14 cellular contexts compared by ENCODE assay signal in genomic region chr4:1216076-1216614, GRCh38. TPM values are rescaled to one million over a fixed set of nuclear protein-coding genes. Genes with fewer than 3 reads are reported as not detected.
DNase-seq lines count a peak whose midpoint lies in the region; ATAC-seq and TF ChIP-seq lines count a peak whose summit lies in the region.
"Had no signal": no experiment of that assay in that cellular context is flagged by ENCODE, and none has a peak within 500 bp of the region (broad histone marks: within the 10 kb centered on the region; RNA-seq: fewer than 3 reads in every experiment).

No MANE protein-coding gene starts in this region.

- peaks cover 40% of the 10 kb centered on the region for H3K4me1 Mint-ChIP-seq in stimulated activated naive CD8-positive, alpha-beta T cell treated with anti-CD3 and anti-CD28 coated beads, Interleukin-15, Interleukin-2, amounts not matched to agents 100 ng/mL and 50 ng/mL, for 24 hours (ENCODE audit: low read depth)
- H3K4me1 Mint-ChIP-seq in T-helper 17 cell (peaks cover 27% of the 10 kb centered on the region), immature natural killer cell (peaks cover 62 to 63% of the 10 kb centered on the region in 2 donors)

- TF ChIP-seq CTCF in upper lobe of left lung (IDR thresholded peaks at IDR 0.05) = no peak

- no peak for TF ChIP-seq EP300 in upper lobe of left lung (IDR thresholded peaks at IDR 0.05)

- H3K4me3 Mint-ChIP-seq in stimulated activated naive CD8-positive, alpha-beta T cell treated with anti-CD3 and anti-CD28 coated beads, Interleukin-15, Interleukin-2, amounts not matched to agents 100 ng/mL and 50 ng/mL, for 24 hours = peak overlapping the region; percentile 49
- H3K4me3 Mint-ChIP-seq in T-helper 17 cell (peak overlapping the region; percentile 81), immature natural killer cell (peak overlapping the region; percentile 73 to 82 (median 80))

- H3K9me3 Mint-ChIP-seq in stimulated activated naive CD8-positive, alpha-beta T cell treated with anti-CD3 and anti-CD28 coated beads, Interleukin-15, Interleukin-2, amounts not matched to agents 100 ng/mL and 50 ng/mL, for 24 hours = no peaks in the 10 kb centered on the region
- H3K9me3 Mint-ChIP-seq in immature natural killer cell = no peaks in the 10 kb centered on the region

- DNase-seq in stimulated activated naive CD8-positive, alpha-beta T cell treated with anti-CD3 and anti-CD28 coated beads, Interleukin-15, Interleukin-2, amounts not matched to agents 100 U/mL and 50 U/mL, for 24 hours = no peak
- peak in 1 of 3 donors; percentile 5 for DNase-seq in T-helper 17 cell
- no peak for DNase-seq in immature natural killer cell
- DNase-seq in upper lobe of left lung = peak in 1 of 2 donors; percentile 79
- DNase-seq in cerebellum (ENCODE audit: low spot score) = no peak
- no peak for DNase-seq in stimulated activated naive CD4-positive, alpha-beta T cell treated with Interleukin-2 at 50 U/mL for 16 hours (lab: John Stamatoyannopoulos, UW)
- DNase-seq: AML-193, DMS79, NCI-H2029, NCI-H526, T1000 had no signal

- H3K9me3 ChIP-seq in T-helper 17 cell (ENCODE audit: control insufficient read depth, low read length, poor library complexity, severe bottlenecking) = no peaks in the 10 kb centered on the region
- H3K9me3 ChIP-seq in upper lobe of left lung = no peaks in the 10 kb centered on the region
- H3K9me3 ChIP-seq: thoracic aorta had no signal

- H3K27me3 ChIP-seq in upper lobe of left lung = no peaks in the 10 kb centered on the region

- no peaks in the 10 kb centered on the region for H3K27me3 Mint-ChIP-seq in stimulated activated naive CD8-positive, alpha-beta T cell treated with anti-CD3 and anti-CD28 coated beads, Interleukin-15, Interleukin-2, amounts not matched to agents 100 ng/mL and 50 ng/mL, for 24 hours
- H3K27me3 Mint-ChIP-seq in T-helper 17 cell (no peaks in the 10 kb centered on the region), immature natural killer cell (ENCODE audit: low read depth in 3 of 3) (peaks cover 2 to 17% (median 11%) of the 10 kb centered on the region in 3 donors)

- H3K27ac ChIP-seq in upper lobe of left lung = peak overlapping the region in 3 of 4 donors; percentile 36 to 83 (median 80)
- H3K27ac ChIP-seq: thoracic aorta had no signal

- H3K36me3 Mint-ChIP-seq in stimulated activated naive CD8-positive, alpha-beta T cell treated with anti-CD3 and anti-CD28 coated beads, Interleukin-15, Interleukin-2, amounts not matched to agents 100 ng/mL and 50 ng/mL, for 24 hours (ENCODE audit: low read depth) = peaks cover 46% of the 10 kb centered on the region
- H3K36me3 Mint-ChIP-seq in T-helper 17 cell (ENCODE audit: low read depth) = peaks cover 6% of the 10 kb centered on the region
- peaks cover 28 to 43% (median 30%) of the 10 kb centered on the region in 3 donors for H3K36me3 Mint-ChIP-seq in immature natural killer cell

- H3K4me3 ChIP-seq in upper lobe of left lung = no peak overlapping the region
- H3K4me3 ChIP-seq: thoracic aorta had no signal

- peak overlapping the region; percentile 82 for H3K27ac Mint-ChIP-seq in stimulated activated naive CD8-positive, alpha-beta T cell treated with anti-CD3 and anti-CD28 coated beads, Interleukin-15, Interleukin-2, amounts not matched to agents 100 ng/mL and 50 ng/mL, for 24 hours
- H3K27ac Mint-ChIP-seq in T-helper 17 cell (peak overlapping the region; percentile 62), immature natural killer cell (peak overlapping the region in 4 of 6 donors; percentile 32 to 98 (median 93))

- 89 to 96% methylated on average over 11 to 34 of the region's 34 CpGs for WGBS in upper lobe of left lung, 2 donors

- peaks cover 32 to 56% (median 41%) of the 10 kb centered on the region in 4 donors for H3K4me1 ChIP-seq in upper lobe of left lung

- no peak for ATAC-seq in stimulated activated naive CD8-positive, alpha-beta T cell treated with anti-CD3 and anti-CD28 coated beads, Interleukin-15, Interleukin-2, amounts not matched to agents 100 U/mL and 50 U/mL, for 24 hours
- ATAC-seq in T-helper 17 cell (no peak), upper lobe of left lung (ENCODE audit: low FRiP score in 2 of 2) (no peak), GM19351 (IDR thresholded peaks at IDR 0.05; ENCODE audit: unreplicated experiment) (no peak)

- no peak for TF ChIP-seq POLR2A in upper lobe of left lung (IDR thresholded peaks at IDR 0.05)

- H3K36me3 ChIP-seq in upper lobe of left lung = peaks cover 8 to 76% (median 58%) of the 10 kb centered on the region in 4 donors

RNA-seq across cellular contexts. Expression of gene CTBP1, which starts 32.8 kb away (rescaled TPM):
- total RNA-seq in T-helper 17 cell (100 to 1,000 TPM; 164 to 184 TPM), upper lobe of left lung (100 to 1,000 TPM; 142 to 483 (median 213) TPM), cerebellum (163 TPM)
- polyA plus RNA-seq in immature natural killer cell = 100 to 1,000 TPM in 1 of 3 donors, 10 to 100 TPM in 2; 72.1 to 110 (median 77.7) TPM

RNA-seq across cellular contexts. Expression of gene SPON2, which starts 43.8 kb away (rescaled TPM):
- 1 to 10 TPM; 5.2 to 7.4 TPM for total RNA-seq in T-helper 17 cell
- 1,000 to 10,000 TPM in 2 of 3 donors, 100 to 1,000 TPM in 1; 603 to 1,685 (median 1,079) TPM for polyA plus RNA-seq in immature natural killer cell
- total RNA-seq in upper lobe of left lung = 10 to 100 TPM; 23.2 to 81.3 (median 50.8) TPM
- 21.9 TPM for total RNA-seq in cerebellum
